In the genomic region with DNA sequence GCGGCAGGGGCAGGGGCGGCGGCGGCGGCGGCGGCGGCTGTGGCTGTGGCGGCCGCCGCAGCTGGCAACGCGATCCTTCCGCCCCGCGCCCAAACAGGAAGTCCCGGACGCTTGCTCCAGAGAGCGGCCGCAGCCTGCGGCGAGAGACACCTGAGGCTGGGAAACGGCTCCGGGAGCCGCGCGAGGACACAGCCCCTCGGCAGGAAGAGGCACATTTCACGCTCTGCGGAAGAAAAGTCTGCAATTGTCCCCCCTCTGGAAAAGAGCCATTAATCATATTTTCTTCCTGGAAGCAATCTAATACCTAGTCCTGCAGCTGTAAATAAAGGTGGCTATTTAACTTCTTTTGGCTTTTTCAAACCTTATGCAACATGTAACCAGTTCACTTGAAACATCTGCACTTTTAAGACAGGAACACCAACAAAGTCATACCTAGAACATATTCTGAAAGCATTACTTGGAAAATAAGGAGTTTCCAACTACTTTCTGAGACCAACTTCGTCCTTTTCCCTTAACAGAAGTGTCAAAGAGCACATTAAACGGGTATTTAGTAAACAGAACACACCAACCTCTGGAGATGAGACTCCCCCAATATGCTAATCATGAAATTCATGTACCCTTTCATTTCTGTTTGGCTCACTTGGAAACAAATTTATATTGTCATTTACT, we compare ENCODE assay signal across 2 cellular contexts.
A peak's percentile ranks its signal among the peaks of the same experiment; 100 is the strongest.
TF ChIP-seq lines count a peak whose summit lies in the region.

No MANE protein-coding gene starts in this region.

TF ChIP-seq in IMR-90, 13 proteins besides CTCF, POLR2A, EP300 and RAD21:
- no peak for TF ChIP-seq CHD1 (IDR thresholded peaks at IDR 0.05; ENCODE audit: low read depth, low read length)
- no peak for TF ChIP-seq RFX5 (IDR thresholded peaks at IDR 0.05; ENCODE audit: low read depth, low read length)
- no peak for TF ChIP-seq ELK1 (IDR thresholded peaks at IDR 0.05; ENCODE audit: borderline replicate concordance, low read depth, low read length)
- TF ChIP-seq NFE2L2 (IDR thresholded peaks at IDR 0.05; ENCODE audit: low read depth, low read length): no peak
- no peak for TF ChIP-seq MAZ (IDR thresholded peaks at IDR 0.05; ENCODE audit: borderline replicate concordance, low read depth, low read length)

TF ChIP-seq in HepG2, 621 proteins besides CTCF, POLR2A, EP300 and RAD21 (continues in another document):
- TF ChIP-seq HOMEZ (CRISPR knock-in tag; IDR thresholded peaks at IDR 0.05; ENCODE audit: low read depth): 0 out of 2 replicates have a peak, but pooled peaks have one; percentile 5
- TF ChIP-seq NR2F2 (IDR thresholded peaks at IDR 0.05; ENCODE audit: borderline replicate concordance, low read depth): peak; percentile 8; the same call in 1 of the 2 replicates
- TF ChIP-seq, protein P1, sequence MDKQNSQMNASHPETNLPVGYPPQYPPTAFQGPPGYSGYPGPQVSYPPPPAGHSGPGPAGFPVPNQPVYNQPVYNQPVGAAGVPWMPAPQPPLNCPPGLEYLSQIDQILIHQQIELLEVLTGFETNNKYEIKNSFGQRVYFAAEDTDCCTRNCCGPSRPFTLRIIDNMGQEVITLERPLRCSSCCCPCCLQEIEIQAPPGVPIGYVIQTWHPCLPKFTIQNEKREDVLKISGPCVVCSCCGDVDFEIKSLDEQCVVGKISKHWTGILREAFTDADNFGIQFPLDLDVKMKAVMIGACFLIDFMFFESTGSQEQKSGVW (CRISPR knock-in tag; IDR thresholded peaks at IDR 0.05; ENCODE audit: borderline replicate concordance): no peak
- no peak; a peak in 2 of 4 replicates for TF ChIP-seq KLF16 (CRISPR knock-in tag; IDR thresholded peaks at IDR 0.05)
- no peak for TF ChIP-seq ZNF546 (CRISPR knock-in tag; conservative IDR thresholded peaks at IDR 0.05)
- TF ChIP-seq ZNF329 (CRISPR knock-in tag; IDR thresholded peaks at IDR 0.05; ENCODE audit: low read depth): no peak; the same call in 1 of the 2 replicates
- 0 out of 2 replicates have a peak, but pooled peaks have one; percentile 7 for TF ChIP-seq ZNF160 (CRISPR knock-in tag; IDR thresholded peaks at IDR 0.05)
- peak; percentile 40; the same call in 1 of the 2 replicates for TF ChIP-seq ZNF891 (CRISPR knock-in tag; IDR thresholded peaks at IDR 0.05)
- 0 out of 2 replicates have a peak, but pooled peaks have one; percentile 11 for TF ChIP-seq NCOA2 (CRISPR knock-in tag; IDR thresholded peaks at IDR 0.05)
- TF ChIP-seq, protein P2, sequence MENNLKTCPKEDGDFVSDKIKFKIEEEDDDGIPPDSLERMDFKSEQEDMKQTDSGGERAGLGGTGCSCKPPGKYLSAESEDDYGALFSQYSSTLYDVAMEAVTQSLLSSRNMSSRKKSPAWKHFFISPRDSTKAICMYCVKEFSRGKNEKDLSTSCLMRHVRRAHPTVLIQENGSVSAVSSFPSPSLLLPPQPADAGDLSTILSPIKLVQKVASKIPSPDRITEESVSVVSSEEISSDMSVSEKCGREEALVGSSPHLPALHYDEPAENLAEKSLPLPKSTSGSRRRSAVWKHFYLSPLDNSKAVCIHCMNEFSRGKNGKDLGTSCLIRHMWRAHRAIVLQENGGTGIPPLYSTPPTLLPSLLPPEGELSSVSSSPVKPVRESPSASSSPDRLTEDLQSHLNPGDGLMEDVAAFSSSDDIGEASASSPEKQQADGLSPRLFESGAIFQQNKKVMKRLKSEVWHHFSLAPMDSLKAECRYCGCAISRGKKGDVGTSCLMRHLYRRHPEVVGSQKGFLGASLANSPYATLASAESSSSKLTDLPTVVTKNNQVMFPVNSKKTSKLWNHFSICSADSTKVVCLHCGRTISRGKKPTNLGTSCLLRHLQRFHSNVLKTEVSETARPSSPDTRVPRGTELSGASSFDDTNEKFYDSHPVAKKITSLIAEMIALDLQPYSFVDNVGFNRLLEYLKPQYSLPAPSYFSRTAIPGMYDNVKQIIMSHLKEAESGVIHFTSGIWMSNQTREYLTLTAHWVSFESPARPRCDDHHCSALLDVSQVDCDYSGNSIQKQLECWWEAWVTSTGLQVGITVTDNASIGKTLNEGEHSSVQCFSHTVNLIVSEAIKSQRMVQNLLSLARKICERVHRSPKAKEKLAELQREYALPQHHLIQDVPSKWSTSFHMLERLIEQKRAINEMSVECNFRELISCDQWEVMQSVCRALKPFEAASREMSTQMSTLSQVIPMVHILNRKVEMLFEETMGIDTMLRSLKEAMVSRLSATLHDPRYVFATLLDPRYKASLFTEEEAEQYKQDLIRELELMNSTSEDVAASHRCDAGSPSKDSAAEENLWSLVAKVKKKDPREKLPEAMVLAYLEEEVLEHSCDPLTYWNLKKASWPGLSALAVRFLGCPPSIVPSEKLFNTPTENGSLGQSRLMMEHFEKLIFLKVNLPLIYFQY (CRISPR knock-in tag; IDR thresholded peaks at IDR 0.05; ENCODE audit: borderline replicate concordance): no peak; the same call in 1 of the 2 replicates
- no peak for TF ChIP-seq ZNF672 (CRISPR knock-in tag; IDR thresholded peaks at IDR 0.05)
- TF ChIP-seq ZNF878 (CRISPR knock-in tag; IDR thresholded peaks at IDR 0.05): 0 out of 2 replicates have a peak, but pooled peaks have one; percentile 16
- no peak for TF ChIP-seq MAFF (IDR thresholded peaks at IDR 0.05; ENCODE audit: low read depth, low read length)
- 0 out of 2 replicates have a peak, but pooled peaks have one; percentile 5 for TF ChIP-seq MED1 (CRISPR knock-in tag; IDR thresholded peaks at IDR 0.05)
- TF ChIP-seq DNMT1 (CRISPR knock-in tag; IDR thresholded peaks at IDR 0.05): 0 out of 2 replicates have a peak, but pooled peaks have one; percentile 0
- peak; percentile 6; the same call in 1 of the 2 replicates for TF ChIP-seq RARA (CRISPR knock-in tag; IDR thresholded peaks at IDR 0.05)
- TF ChIP-seq, protein P3, sequence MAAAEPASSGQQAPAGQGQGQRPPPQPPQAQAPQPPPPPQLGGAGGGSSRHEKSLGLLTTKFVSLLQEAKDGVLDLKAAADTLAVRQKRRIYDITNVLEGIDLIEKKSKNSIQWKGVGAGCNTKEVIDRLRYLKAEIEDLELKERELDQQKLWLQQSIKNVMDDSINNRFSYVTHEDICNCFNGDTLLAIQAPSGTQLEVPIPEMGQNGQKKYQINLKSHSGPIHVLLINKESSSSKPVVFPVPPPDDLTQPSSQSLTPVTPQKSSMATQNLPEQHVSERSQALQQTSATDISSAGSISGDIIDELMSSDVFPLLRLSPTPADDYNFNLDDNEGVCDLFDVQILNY (CRISPR knock-in tag; conservative IDR thresholded peaks at IDR 0.05): 0 out of 2 replicates have a peak, but pooled peaks have one; percentile 12
- no peak for TF ChIP-seq RFXAP (CRISPR knock-in tag; IDR thresholded peaks at IDR 0.05; ENCODE audit: borderline replicate concordance)
- TF ChIP-seq SOX6 (IDR thresholded peaks at IDR 0.05): no peak
- TF ChIP-seq SOX6 (CRISPR knock-in tag; IDR thresholded peaks at IDR 0.05): no peak
- TF ChIP-seq POLR2AphosphoS2 (IDR thresholded peaks at IDR 0.05; ENCODE audit: low read depth, low read length): no peak
- no peak for TF ChIP-seq SMAD3 (CRISPR knock-in tag; IDR thresholded peaks at IDR 0.05)
- TF ChIP-seq, protein P4, sequence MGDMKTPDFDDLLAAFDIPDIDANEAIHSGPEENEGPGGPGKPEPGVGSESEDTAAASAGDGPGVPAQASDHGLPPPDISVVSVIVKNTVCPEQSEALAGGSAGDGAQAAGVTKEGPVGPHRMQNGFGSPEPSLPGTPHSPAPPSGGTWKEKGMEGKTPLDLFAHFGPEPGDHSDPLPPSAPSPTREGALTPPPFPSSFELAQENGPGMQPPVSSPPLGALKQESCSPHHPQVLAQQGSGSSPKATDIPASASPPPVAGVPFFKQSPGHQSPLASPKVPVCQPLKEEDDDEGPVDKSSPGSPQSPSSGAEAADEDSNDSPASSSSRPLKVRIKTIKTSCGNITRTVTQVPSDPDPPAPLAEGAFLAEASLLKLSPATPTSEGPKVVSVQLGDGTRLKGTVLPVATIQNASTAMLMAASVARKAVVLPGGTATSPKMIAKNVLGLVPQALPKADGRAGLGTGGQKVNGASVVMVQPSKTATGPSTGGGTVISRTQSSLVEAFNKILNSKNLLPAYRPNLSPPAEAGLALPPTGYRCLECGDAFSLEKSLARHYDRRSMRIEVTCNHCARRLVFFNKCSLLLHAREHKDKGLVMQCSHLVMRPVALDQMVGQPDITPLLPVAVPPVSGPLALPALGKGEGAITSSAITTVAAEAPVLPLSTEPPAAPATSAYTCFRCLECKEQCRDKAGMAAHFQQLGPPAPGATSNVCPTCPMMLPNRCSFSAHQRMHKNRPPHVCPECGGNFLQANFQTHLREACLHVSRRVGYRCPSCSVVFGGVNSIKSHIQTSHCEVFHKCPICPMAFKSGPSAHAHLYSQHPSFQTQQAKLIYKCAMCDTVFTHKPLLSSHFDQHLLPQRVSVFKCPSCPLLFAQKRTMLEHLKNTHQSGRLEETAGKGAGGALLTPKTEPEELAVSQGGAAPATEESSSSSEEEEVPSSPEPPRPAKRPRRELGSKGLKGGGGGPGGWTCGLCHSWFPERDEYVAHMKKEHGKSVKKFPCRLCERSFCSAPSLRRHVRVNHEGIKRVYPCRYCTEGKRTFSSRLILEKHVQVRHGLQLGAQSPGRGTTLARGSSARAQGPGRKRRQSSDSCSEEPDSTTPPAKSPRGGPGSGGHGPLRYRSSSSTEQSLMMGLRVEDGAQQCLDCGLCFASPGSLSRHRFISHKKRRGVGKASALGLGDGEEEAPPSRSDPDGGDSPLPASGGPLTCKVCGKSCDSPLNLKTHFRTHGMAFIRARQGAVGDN (CRISPR knock-in tag; IDR thresholded peaks at IDR 0.05): peak; percentile 38
- no peak for TF ChIP-seq PBX2 (CRISPR knock-in tag; IDR thresholded peaks at IDR 0.05)
- TF ChIP-seq, protein P5, sequence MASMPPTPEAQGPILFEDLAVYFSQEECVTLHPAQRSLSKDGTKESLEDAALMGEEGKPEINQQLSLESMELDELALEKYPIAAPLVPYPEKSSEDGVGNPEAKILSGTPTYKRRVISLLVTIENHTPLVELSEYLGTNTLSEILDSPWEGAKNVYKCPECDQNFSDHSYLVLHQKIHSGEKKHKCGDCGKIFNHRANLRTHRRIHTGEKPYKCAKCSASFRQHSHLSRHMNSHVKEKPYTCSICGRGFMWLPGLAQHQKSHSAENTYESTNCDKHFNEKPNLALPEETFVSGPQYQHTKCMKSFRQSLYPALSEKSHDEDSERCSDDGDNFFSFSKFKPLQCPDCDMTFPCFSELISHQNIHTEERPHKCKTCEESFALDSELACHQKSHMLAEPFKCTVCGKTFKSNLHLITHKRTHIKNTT (CRISPR knock-in tag; IDR thresholded peaks at IDR 0.05): no peak
- TF ChIP-seq HDAC2 (CRISPR knock-in tag; IDR thresholded peaks at IDR 0.05): no peak; the same call in 1 of the 2 replicates
- no peak for TF ChIP-seq U2AF1 (optimal IDR thresholded peaks at IDR 0.05; ENCODE audit: low read depth, low read length)
- TF ChIP-seq CHD4 (IDR thresholded peaks at IDR 0.05; ENCODE audit: borderline replicate concordance, low read length): no peak
- peak; percentile 74; the same call in 1 of the 2 replicates for TF ChIP-seq ELF4 (CRISPR knock-in tag; IDR thresholded peaks at IDR 0.05; ENCODE audit: borderline replicate concordance)
- TF ChIP-seq PHF20 (CRISPR knock-in tag; IDR thresholded peaks at IDR 0.05): no peak
- TF ChIP-seq ZBTB25 (CRISPR knock-in tag; IDR thresholded peaks at IDR 0.05): 0 out of 2 replicates have a peak, but pooled peaks have one; percentile 87
- TF ChIP-seq, protein P6, sequence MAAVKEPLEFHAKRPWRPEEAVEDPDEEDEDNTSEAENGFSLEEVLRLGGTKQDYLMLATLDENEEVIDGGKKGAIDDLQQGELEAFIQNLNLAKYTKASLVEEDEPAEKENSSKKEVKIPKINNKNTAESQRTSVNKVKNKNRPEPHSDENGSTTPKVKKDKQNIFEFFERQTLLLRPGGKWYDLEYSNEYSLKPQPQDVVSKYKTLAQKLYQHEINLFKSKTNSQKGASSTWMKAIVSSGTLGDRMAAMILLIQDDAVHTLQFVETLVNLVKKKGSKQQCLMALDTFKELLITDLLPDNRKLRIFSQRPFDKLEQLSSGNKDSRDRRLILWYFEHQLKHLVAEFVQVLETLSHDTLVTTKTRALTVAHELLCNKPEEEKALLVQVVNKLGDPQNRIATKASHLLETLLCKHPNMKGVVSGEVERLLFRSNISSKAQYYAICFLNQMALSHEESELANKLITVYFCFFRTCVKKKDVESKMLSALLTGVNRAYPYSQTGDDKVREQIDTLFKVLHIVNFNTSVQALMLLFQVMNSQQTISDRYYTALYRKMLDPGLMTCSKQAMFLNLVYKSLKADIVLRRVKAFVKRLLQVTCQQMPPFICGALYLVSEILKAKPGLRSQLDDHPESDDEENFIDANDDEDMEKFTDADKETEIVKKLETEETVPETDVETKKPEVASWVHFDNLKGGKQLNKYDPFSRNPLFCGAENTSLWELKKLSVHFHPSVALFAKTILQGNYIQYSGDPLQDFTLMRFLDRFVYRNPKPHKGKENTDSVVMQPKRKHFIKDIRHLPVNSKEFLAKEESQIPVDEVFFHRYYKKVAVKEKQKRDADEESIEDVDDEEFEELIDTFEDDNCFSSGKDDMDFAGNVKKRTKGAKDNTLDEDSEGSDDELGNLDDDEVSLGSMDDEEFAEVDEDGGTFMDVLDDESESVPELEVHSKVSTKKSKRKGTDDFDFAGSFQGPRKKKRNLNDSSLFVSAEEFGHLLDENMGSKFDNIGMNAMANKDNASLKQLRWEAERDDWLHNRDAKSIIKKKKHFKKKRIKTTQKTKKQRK (IDR thresholded peaks at IDR 0.05; ENCODE audit: low read length): no peak
- TF ChIP-seq HNRNPL (IDR thresholded peaks at IDR 0.05; ENCODE audit: low read depth, low read length): no peak
